In the genomic region with DNA sequence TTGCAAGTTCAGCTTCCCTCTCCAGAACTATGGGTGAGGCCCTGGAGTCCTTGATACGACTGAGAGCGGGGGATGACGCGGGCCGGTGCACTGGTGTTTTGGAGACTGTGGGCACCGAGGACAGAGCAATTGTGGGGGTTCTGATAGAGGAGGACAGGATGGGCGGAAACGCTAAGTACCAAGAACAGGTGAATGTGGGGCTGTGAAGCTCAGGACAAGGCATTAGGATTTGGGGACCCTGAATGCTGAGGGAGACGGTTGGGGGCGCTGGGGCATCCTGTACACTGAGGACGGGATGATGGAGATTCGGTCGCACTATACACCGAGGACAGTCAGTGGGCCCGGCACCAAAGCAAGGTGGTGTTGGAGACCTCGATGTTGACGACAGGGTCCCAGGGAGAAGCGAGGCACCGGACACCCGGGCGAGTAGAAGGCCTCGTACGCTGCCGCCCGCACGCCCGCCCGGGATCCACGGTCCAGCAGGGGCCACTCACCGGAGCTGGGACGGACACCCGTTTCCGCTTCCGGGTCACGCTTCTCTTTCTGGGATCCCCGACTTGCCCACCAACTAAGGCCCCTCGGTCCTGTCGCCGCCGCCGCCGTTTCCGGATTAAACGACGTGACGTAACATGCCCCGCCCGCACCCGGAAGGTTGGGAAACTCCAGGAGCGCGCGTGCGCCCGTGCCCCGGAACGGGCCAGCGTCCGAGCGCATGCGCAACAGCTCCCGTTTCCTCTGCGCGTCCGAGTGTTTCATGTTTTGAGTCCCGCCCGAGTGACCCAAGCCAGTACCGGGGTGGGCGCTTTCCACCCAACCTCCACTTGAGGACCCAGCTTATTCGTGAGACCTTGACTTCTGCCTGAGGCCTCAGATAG, we compare ENCODE assay signal across 8 cellular contexts. TPM values are rescaled to one million over a fixed set of nuclear protein-coding genes. Genes with fewer than 3 reads are reported as not detected.
DNase-seq lines count a peak whose midpoint lies in the region; ATAC-seq and TF ChIP-seq lines count a peak whose summit lies in the region.

A gene (minus strand): TSS at position 612 of the 875 bp plus-strand sequence. CDS start 893 bp downstream, outside the sequence.

- peaks cover 24% of the 10 kb centered on the region for H4K20me1 ChIP-seq in smooth muscle cell (ENCODE audit: low read depth)

- H3K9ac ChIP-seq in ES-I3 (ENCODE audit: low read depth, low read length): peak within 1 kb of the TSS; percentile 94
- peak within 1 kb of the TSS; percentile 93 for H3K9ac ChIP-seq in iPS-20b (ENCODE audit: low read depth, low read length)
- peak within 1 kb of the TSS; percentile 85 for H3K9ac ChIP-seq in smooth muscle cell (ENCODE audit: low read depth)

- H3K27me3 ChIP-seq in brain microvascular endothelial cell (replicated peaks) (no peaks in the 10 kb centered on the region), iPS-20b (ENCODE audit: insufficient read depth, low read length) (no peaks in the 10 kb centered on the region), smooth muscle cell (ENCODE audit: low read depth) (no peaks in the 10 kb centered on the region)

- peaks cover under 1% of the 10 kb centered on the region; the same call in 1 of the 2 replicates for H3K4me1 ChIP-seq in ES-I3 (ENCODE audit: insufficient read depth, low read length)
- H3K4me1 ChIP-seq in iPS-20b (ENCODE audit: insufficient read depth, low read length): peaks cover 11% of the 10 kb centered on the region
- H3K4me1 ChIP-seq in smooth muscle cell (ENCODE audit: low read depth): peaks cover 20% of the 10 kb centered on the region

- H3K4me3 ChIP-seq in brain microvascular endothelial cell (ENCODE audit: low read depth, low read length) (peak within 1 kb of the TSS; percentile 82), iPS-20b (ENCODE audit: low read length) (peak within 1 kb of the TSS; percentile 89), smooth muscle cell (peak within 1 kb of the TSS; percentile 63)

- H3K36me3 ChIP-seq in ES-I3 (ENCODE audit: insufficient read depth, low read length) (peaks cover 13% of the 10 kb centered on the region), brain microvascular endothelial cell (replicated peaks) (peaks cover 48% of the 10 kb centered on the region), iPS-20b (ENCODE audit: insufficient read depth, low read depth, low read length) (peaks cover 46% of the 10 kb centered on the region), smooth muscle cell (ENCODE audit: low read depth) (no peaks in the 10 kb centered on the region)

- 4% methylated on average over 64 of the region's 69 CpGs for WGBS in smooth muscle cell (ENCODE audit: low lambda C conversion rate)

- no peak within 1 kb of the TSS for H2AFZ ChIP-seq in smooth muscle cell (ENCODE audit: low read depth)

- TF ChIP-seq CTCF in brain microvascular endothelial cell (IDR thresholded peaks at IDR 0.05; ENCODE audit: low read depth, low read length, missing control alignments): no peak
- no peak for TF ChIP-seq CTCF in smooth muscle cell (IDR thresholded peaks at IDR 0.05; ENCODE audit: borderline replicate concordance, insufficient read depth, poor library complexity, severe bottlenecking)

- peaks cover 47% of the 10 kb centered on the region for H3K79me2 ChIP-seq in smooth muscle cell (ENCODE audit: low read depth)

- peak; percentile 99 for DNase-seq in SW480 (ENCODE audit: low spot score)
- DNase-seq in brain microvascular endothelial cell: peak; percentile 94
- DNase-seq in smooth muscle cell (lab: John Stamatoyannopoulos, UW; ENCODE audit: unreplicated experiment): no peak
- DNase-seq in NCI-H510A (lab: John Stamatoyannopoulos, UW): no peak

- peak within 1 kb of the TSS; percentile 92 for H3K4me2 ChIP-seq in smooth muscle cell

- peaks cover 31% of the 10 kb centered on the region for H3F3A ChIP-seq in smooth muscle cell (ENCODE audit: low read depth)

- ATAC-seq in HG02759 (IDR thresholded peaks at IDR 0.05; ENCODE audit: unreplicated experiment) (peak; percentile 34), GM21576 (IDR thresholded peaks at IDR 0.05; ENCODE audit: unreplicated experiment) (no peak)

- H3K9me3 ChIP-seq in ES-I3 (ENCODE audit: control insufficient read depth, insufficient read depth, low read length) (no peaks in the 10 kb centered on the region), iPS-20b (ENCODE audit: insufficient read depth, low read depth, low read length) (no peaks in the 10 kb centered on the region), smooth muscle cell (replicated peaks; ENCODE audit: low read depth) (no peaks in the 10 kb centered on the region)

- H3K27ac ChIP-seq in brain microvascular endothelial cell (peak within 1 kb of the TSS; percentile 81), iPS-20b (ENCODE audit: low read length) (peak within 1 kb of the TSS; percentile 89), smooth muscle cell (ENCODE audit: low read depth) (peak within 1 kb of the TSS; percentile 98)

- in situ Hi-C loops in brain microvascular endothelial cell (cut with HindIII; ENCODE audit: low pct_ligation_motif_present, low sequenced_read_pairs): no loop called here

RNA-seq across cellular contexts. Expression of the gene that starts here (rescaled TPM):
- 132 and 153 TPM in 2 replicates for total RNA-seq in smooth muscle cell
- polyA plus RNA-seq in smooth muscle cell: 213 and 228 TPM in 2 replicates

Comparison
In these comparisons a context has a peak if more than half of its experiments do, and no peak if none do; other contexts are left out.
1. DNase-seq: peak in SW480 (single experiment) and brain microvascular endothelial cell (single experiment); none in smooth muscle cell (single experiment) and NCI-H510A (single experiment).
2. Peak in every context shown above with its lines, with median percentiles within 50 percentile points of each other: H3K9ac ChIP-seq, H3K27ac ChIP-seq and H3K4me3 ChIP-seq.